ENCODE assay signal across 19 cellular contexts in the genomic region with DNA sequence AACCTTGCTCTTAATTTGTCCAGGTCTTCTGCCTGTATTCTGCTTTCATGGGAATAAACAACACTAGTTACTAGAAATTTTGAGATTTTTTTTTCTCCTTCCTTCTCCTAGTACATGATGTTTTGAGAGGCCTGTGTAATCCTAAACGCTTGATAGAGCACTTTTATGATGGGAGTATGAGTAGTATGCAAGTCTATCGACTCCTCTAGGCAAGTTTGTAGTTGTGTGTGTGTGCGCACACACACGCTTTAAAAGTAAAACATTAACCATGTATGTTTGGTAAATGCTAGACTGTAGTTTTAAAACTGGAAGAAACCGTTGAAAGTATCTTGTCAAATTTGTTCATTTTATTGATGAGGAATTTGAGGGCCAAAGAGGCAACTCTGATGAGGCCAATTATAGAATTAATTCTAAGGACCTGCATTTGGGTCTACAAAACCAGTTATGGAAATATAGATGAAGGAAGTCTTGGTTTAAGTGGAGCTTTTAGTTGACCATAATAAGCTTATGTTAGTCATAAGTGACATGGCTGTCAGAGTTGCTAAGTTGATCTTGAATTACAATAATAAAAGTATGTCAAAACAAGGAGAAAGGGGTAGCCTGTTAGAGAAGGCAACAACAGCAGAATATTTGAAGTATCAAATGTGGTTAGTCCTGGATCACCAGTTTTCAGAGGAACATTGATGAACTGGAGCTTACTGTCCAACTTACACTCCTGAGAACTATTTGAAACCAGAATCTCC.
"Had no signal": no experiment of that assay in that cellular context is flagged by ENCODE, and none has a peak within 500 bp of the region (broad histone marks: within the 10 kb centered on the region; RNA-seq: fewer than 3 reads in every experiment).

No MANE protein-coding gene starts in this region.

- H3K9me3 ChIP-seq: esophagus muscularis mucosa, gastrocnemius medialis, heart right ventricle, right atrium auricular region, sigmoid colon, stomach, thoracic aorta had no signal

- H3K36me3 Mint-ChIP-seq: natural killer cell treated with Interleukin-12 subunit alpha and Interleukin-12 subunit beta and Interleukin-15 and Interleukin-18, amount 100 ng/mL, for 72 hours had no signal

- H3K27ac ChIP-seq: epithelial cell of prostate, esophagus muscularis mucosa, gastrocnemius medialis, right atrium auricular region, sigmoid colon, skin epidermis, stomach, thoracic aorta had no signal

- H3K9me3 Mint-ChIP-seq: dendritic cell treated with granulocyte-macrophage colony-stimulating factor and Interleukin-4, amounts not matched to agents 40 ng/mL and 50 ng/mL, for 4 days; effector memory CD8-positive, alpha-beta T cell; natural killer cell treated with Interleukin-12 subunit alpha and Interleukin-12 subunit beta and Interleukin-15 and Interleukin-18, amount 100 ng/mL, for 72 hours had no signal

- H3K4me3 ChIP-seq: esophagus muscularis mucosa, gastrocnemius medialis, heart right ventricle, right atrium auricular region, sigmoid colon, skin epidermis, stomach, thoracic aorta had no signal

- H3K4me3 Mint-ChIP-seq: dendritic cell treated with granulocyte-macrophage colony-stimulating factor and Interleukin-4, amounts not matched to agents 40 ng/mL and 50 ng/mL, for 4 days; effector memory CD8-positive, alpha-beta T cell; natural killer cell treated with Interleukin-12 subunit alpha and Interleukin-12 subunit beta and Interleukin-15 and Interleukin-18, amount 100 ng/mL, for 72 hours had no signal

- H3K27me3 Mint-ChIP-seq: dendritic cell treated with granulocyte-macrophage colony-stimulating factor and Interleukin-4, amounts not matched to agents 40 ng/mL and 50 ng/mL, for 4 days; effector memory CD8-positive, alpha-beta T cell; natural killer cell treated with Interleukin-12 subunit alpha and Interleukin-12 subunit beta and Interleukin-15 and Interleukin-18, amount 100 ng/mL, for 72 hours had no signal

- DNase-seq: effector memory CD8-positive, alpha-beta T cell; gastrocnemius medialis; heart right ventricle; islet precursor cell; left cardiac atrium; sigmoid colon; stimulated activated CD4-positive, alpha-beta T cell treated with anti-CD3 and anti-CD28 coated beads, Interleukin-2, amount 100 ng/mL, for 24 hours; stimulated activated CD4-positive, alpha-beta T cell treated with anti-CD3 and anti-CD28 coated beads, Interleukin-4, amount 100 ng/mL, for 4 hours; stimulated activated naive CD4-positive, alpha-beta T cell; stomach; substantia nigra; trophoblast cell had no signal

- H3K27me3 ChIP-seq: esophagus muscularis mucosa, gastrocnemius medialis, heart right ventricle, right atrium auricular region, sigmoid colon, stomach had no signal

- H3K27ac Mint-ChIP-seq: dendritic cell treated with granulocyte-macrophage colony-stimulating factor and Interleukin-4, amounts not matched to agents 40 ng/mL and 50 ng/mL, for 4 days; effector memory CD8-positive, alpha-beta T cell; natural killer cell treated with Interleukin-12 subunit alpha and Interleukin-12 subunit beta and Interleukin-15 and Interleukin-18, amount 100 ng/mL, for 72 hours had no signal

- H3K36me3 ChIP-seq: esophagus muscularis mucosa, gastrocnemius medialis, heart right ventricle, right atrium auricular region, sigmoid colon, stomach, thoracic aorta had no signal

- ATAC-seq: effector memory CD8-positive, alpha-beta T cell; gastrocnemius medialis; left cardiac atrium; natural killer cell treated with Interleukin-12 subunit alpha and Interleukin-12 subunit beta and Interleukin-15 and Interleukin-18, amount 100 ng/mL, for 72 hours had no signal
